1 cellular context compared by ENCODE assay signal in genomic region chr17:76351526-76352071, GRCh38.
TF ChIP-seq lines count a peak whose summit lies in the region.

No MANE protein-coding gene starts in this region.

TF ChIP-seq in HCT116, 20 proteins besides CTCF, POLR2A, EP300 and RAD21 (continued from another document):
- no peak for TF ChIP-seq ZBTB33 (IDR thresholded peaks at IDR 0.05; ENCODE audit: extremely low read depth, insufficient replicate concordance, low read length)
- TF ChIP-seq ATF3 (IDR thresholded peaks at IDR 0.05) = no peak
- TF ChIP-seq EGR1 (IDR thresholded peaks at IDR 0.05; ENCODE audit: low read depth) = no peak
- TF ChIP-seq EZH2 (IDR thresholded peaks at IDR 0.05) = no peak
- TF ChIP-seq TCF7L2 (IDR thresholded peaks at IDR 0.05; ENCODE audit: borderline replicate concordance, extremely low read depth, insufficient read depth, insufficient read length) = no peak
- no peak for TF ChIP-seq ZFX (IDR thresholded peaks at IDR 0.05)
- TF ChIP-seq CEBPB (IDR thresholded peaks at IDR 0.05; ENCODE audit: low read depth) = no peak
- no peak for TF ChIP-seq FOSL1 (IDR thresholded peaks at IDR 0.05; ENCODE audit: low read depth)
- no peak for TF ChIP-seq CBX3 (IDR thresholded peaks at IDR 0.05; ENCODE audit: low read depth)
- TF ChIP-seq POLR2AphosphoS5 (IDR thresholded peaks at IDR 0.05; ENCODE audit: low read depth, low read length) = no peak
- TF ChIP-seq SIN3A (IDR thresholded peaks at IDR 0.05; ENCODE audit: low read depth) = no peak
